ENCODE assay signal across 1 cellular context in genomic region chr1:173861731-173862145, GRCh38.
TF ChIP-seq lines count a peak whose summit lies in the region.

No MANE protein-coding gene starts in this region.

TF ChIP-seq in HepG2, 621 proteins besides CTCF, POLR2A, EP300 and RAD21:
- TF ChIP-seq POLR2G (IDR thresholded peaks at IDR 0.05; ENCODE audit: low read depth, low read length) (peak; percentile 28), ZBTB42 (CRISPR knock-in tag; IDR thresholded peaks at IDR 0.05) (no peak), RBM22 (optimal IDR thresholded peaks at IDR 0.05; ENCODE audit: low read length) (peak; percentile 58), ZNF670 (CRISPR knock-in tag; IDR thresholded peaks at IDR 0.05; ENCODE audit: borderline replicate concordance) (no peak), AGO1 (IDR thresholded peaks at IDR 0.05; ENCODE audit: low read depth, low read length, poor library complexity, severe bottlenecking) (peak; percentile 5), ZNF331 (CRISPR knock-in tag; IDR thresholded peaks at IDR 0.05) (no peak), ZC3H4 (CRISPR knock-in tag; IDR thresholded peaks at IDR 0.05; ENCODE audit: borderline replicate concordance) (peak; percentile 80)
